In the genomic region with DNA sequence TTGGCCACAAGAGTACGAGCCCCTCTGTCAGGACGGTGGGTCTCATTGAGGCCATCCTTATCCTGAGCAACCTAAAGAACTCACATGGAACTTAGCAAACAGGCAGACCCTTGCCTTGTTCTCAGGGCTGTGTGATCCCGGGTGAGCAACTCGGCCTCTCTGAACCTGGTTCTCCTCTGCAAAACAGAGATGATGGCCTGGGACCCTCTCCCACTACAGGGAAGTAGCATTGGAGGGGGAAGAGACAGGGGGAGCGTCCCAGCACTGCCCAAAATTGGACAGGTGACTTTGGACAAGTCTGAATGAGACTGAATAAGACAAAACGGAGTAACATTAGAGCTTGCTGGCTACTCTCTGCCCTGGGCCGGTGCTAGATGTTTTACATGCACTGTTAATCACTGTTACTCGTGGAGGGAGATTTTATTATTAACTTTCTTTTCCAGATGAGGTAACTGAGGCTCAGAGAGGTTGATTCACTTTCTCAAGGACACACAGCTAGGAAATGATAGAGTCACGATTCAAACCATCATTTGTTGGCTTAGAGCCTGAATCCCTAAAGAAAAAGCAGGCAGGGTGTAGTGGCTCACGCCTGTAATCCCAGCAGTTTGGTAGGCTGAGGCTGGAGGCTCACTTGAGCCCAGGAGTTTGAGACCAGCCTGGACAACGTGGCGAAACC, we compare ENCODE assay signal across 8 cellular contexts.
DNase-seq lines count a peak whose midpoint lies in the region; ATAC-seq and TF ChIP-seq lines count a peak whose summit lies in the region.

No MANE protein-coding gene starts in this region.

- H3K27me3 ChIP-seq in mesenchymal stem cell (ENCODE audit: control insufficient read depth in 1 of 2, insufficient read depth in 1 of 2, low read length in 2 of 2) = no peaks in the 10 kb centered on the region

- peak overlapping the region; percentile 73 for H2BK15ac ChIP-seq in mesenchymal stem cell (ENCODE audit: low read depth, poor library complexity, severe bottlenecking)

- H3K4me1 Mint-ChIP-seq in activated CD4-positive, alpha-beta T cell treated with anti-CD3 and anti-CD28 coated beads, Interleukin-2, amount 10 ng/mL, durations not matched to agents 24 days and 14 days = peaks cover 40% of the 10 kb centered on the region
- peaks cover 86% of the 10 kb centered on the region for H3K4me1 Mint-ChIP-seq in brain

- peak overlapping the region; percentile 99 for H3K27ac ChIP-seq in mesenchymal stem cell (ENCODE audit: low read length, poor library complexity, severe bottlenecking)
- H3K27ac ChIP-seq in temporal lobe (ENCODE audit: low read depth, low read length) = peak overlapping the region; percentile 97

- H3K27ac Mint-ChIP-seq in activated CD4-positive, alpha-beta T cell treated with anti-CD3 and anti-CD28 coated beads, Interleukin-2, amount 10 ng/mL, durations not matched to agents 24 days and 14 days = peak overlapping the region; percentile 81
- H3K27ac Mint-ChIP-seq in brain = peak overlapping the region; percentile 93 to 100 (median 99)

- no peaks in the 10 kb centered on the region for H3K36me3 ChIP-seq in mesenchymal stem cell (ENCODE audit: control insufficient read depth in 1 of 2, insufficient read depth in 2 of 2, low read depth in 1 of 2, low read length in 2 of 2)

- no peak overlapping the region for H3K23ac ChIP-seq in mesenchymal stem cell (ENCODE audit: low read length in 2 of 2)

- peak overlapping the region; percentile 98 to 99 for H3K4ac ChIP-seq in mesenchymal stem cell (ENCODE audit: low read depth in 1 of 2, low read length in 2 of 2)

- no peak for DNase-seq in activated CD4-positive, alpha-beta T cell treated with anti-CD3 and anti-CD28 coated beads, Interleukin-2, amount 10 ng/mL, durations not matched to agents 24 days and 14 days
- no peak for DNase-seq in activated CD4-positive, alpha-beta T cell treated with anti-CD3 and anti-CD28 coated beads, Interleukin-2, amount 50 U/mL, for 4 hours
- DNase-seq in mesenchymal stem cell = no peak
- DNase-seq in hippocampal formation (lab: John Stamatoyannopoulos, UW) = no peak
- DNase-seq in NCI-H446 treated with DMSO at 0.1 percent for 48 hours (lab: John Stamatoyannopoulos, UW) = no peak

- peaks cover 1% of the 10 kb centered on the region for H3K79me1 ChIP-seq in mesenchymal stem cell (replicated peaks; ENCODE audit: low read length, poor library complexity, severe bottlenecking)

- H3K9me3 ChIP-seq in mesenchymal stem cell (ENCODE audit: control insufficient read depth, low read length) = no peaks in the 10 kb centered on the region

- peaks cover 7% of the 10 kb centered on the region for H3K36me3 Mint-ChIP-seq in activated CD4-positive, alpha-beta T cell treated with anti-CD3 and anti-CD28 coated beads, Interleukin-2, amount 10 ng/mL, durations not matched to agents 24 days and 14 days (ENCODE audit: low read depth)
- no peaks in the 10 kb centered on the region for H3K36me3 Mint-ChIP-seq in brain

- peak overlapping the region in 1 of 2 experiments; percentile 88 for H3K14ac ChIP-seq in mesenchymal stem cell (ENCODE audit: low read length in 2 of 2)

- no peak overlapping the region for H3K4me2 ChIP-seq in mesenchymal stem cell (ENCODE audit: low read length, poor library complexity, severe bottlenecking)

- H4K8ac ChIP-seq in mesenchymal stem cell (ENCODE audit: low read length) = peak overlapping the region; percentile 99

- peaks cover 64% of the 10 kb centered on the region for H3K4me1 ChIP-seq in mesenchymal stem cell (ENCODE audit: control insufficient read depth, insufficient read depth, low read depth, low read length)

- no peak overlapping the region for H2BK5ac ChIP-seq in mesenchymal stem cell (ENCODE audit: low read depth, low read length, poor library complexity, severe bottlenecking)

- peak overlapping the region; percentile 96 to 99 for H3K18ac ChIP-seq in mesenchymal stem cell (ENCODE audit: low read depth in 1 of 2, low read length in 2 of 2)

- peak overlapping the region; percentile 95 for H2AK5ac ChIP-seq in mesenchymal stem cell (ENCODE audit: low read length, severe bottlenecking)

- WGBS in mesenchymal stem cell = 94% methylated on average over 10 of the region's 12 CpGs

- H2BK12ac ChIP-seq in mesenchymal stem cell (ENCODE audit: low read length in 2 of 2) = peak overlapping the region; percentile 55 to 93

- peak overlapping the region; percentile 0 for H3K4me3 Mint-ChIP-seq in activated CD4-positive, alpha-beta T cell treated with anti-CD3 and anti-CD28 coated beads, Interleukin-2, amount 10 ng/mL, durations not matched to agents 24 days and 14 days
- H3K4me3 Mint-ChIP-seq in brain = peak overlapping the region; percentile 4 to 84 (median 55)

- H3K27me3 Mint-ChIP-seq in activated CD4-positive, alpha-beta T cell treated with anti-CD3 and anti-CD28 coated beads, Interleukin-2, amount 10 ng/mL, durations not matched to agents 24 days and 14 days = no peaks in the 10 kb centered on the region
- H3K27me3 Mint-ChIP-seq in brain = no peaks in the 10 kb centered on the region

- H3K9me3 Mint-ChIP-seq in activated CD4-positive, alpha-beta T cell treated with anti-CD3 and anti-CD28 coated beads, Interleukin-2, amount 10 ng/mL, durations not matched to agents 24 days and 14 days = no peaks in the 10 kb centered on the region
- H3K9me3 Mint-ChIP-seq in brain = peaks cover 0 to 3% (median 0%) of the 10 kb centered on the region in 5 experiments

- H4K91ac ChIP-seq in mesenchymal stem cell (ENCODE audit: low read length) = peak overlapping the region; percentile 97

- intact Hi-C loops in activated CD4-positive, alpha-beta T cell treated with anti-CD3 and anti-CD28 coated beads, Interleukin-2, amount 10 ng/mL, durations not matched to agents 24 days and 14 days (cut with micrococcal nuclease) = loop anchor here (1.0 kb wide), 1 partner anchor 24 kb away; no protein-coding TSS in a partner anchor

- H3K4me3 ChIP-seq in mesenchymal stem cell (ENCODE audit: insufficient read depth in 1 of 2, low read depth in 1 of 2, low read length in 2 of 2) = peak overlapping the region in 1 of 2 experiments; percentile 61

- no peak for ATAC-seq in HG03439 (IDR thresholded peaks at IDR 0.05; ENCODE audit: unreplicated experiment)

- no peak overlapping the region for H2AFZ ChIP-seq in mesenchymal stem cell (ENCODE audit: low read depth, low read length)

- H3K9ac ChIP-seq in mesenchymal stem cell (ENCODE audit: low read length) = peak overlapping the region; percentile 95

- TF ChIP-seq CTCF in brain (conservative IDR thresholded peaks at IDR 0.05) = no peak

- H2BK120ac ChIP-seq in mesenchymal stem cell (ENCODE audit: low read depth, low read length) = peak overlapping the region; percentile 99
